Comparison of ENCODE assay signal across 1 cellular context in the genomic region with DNA sequence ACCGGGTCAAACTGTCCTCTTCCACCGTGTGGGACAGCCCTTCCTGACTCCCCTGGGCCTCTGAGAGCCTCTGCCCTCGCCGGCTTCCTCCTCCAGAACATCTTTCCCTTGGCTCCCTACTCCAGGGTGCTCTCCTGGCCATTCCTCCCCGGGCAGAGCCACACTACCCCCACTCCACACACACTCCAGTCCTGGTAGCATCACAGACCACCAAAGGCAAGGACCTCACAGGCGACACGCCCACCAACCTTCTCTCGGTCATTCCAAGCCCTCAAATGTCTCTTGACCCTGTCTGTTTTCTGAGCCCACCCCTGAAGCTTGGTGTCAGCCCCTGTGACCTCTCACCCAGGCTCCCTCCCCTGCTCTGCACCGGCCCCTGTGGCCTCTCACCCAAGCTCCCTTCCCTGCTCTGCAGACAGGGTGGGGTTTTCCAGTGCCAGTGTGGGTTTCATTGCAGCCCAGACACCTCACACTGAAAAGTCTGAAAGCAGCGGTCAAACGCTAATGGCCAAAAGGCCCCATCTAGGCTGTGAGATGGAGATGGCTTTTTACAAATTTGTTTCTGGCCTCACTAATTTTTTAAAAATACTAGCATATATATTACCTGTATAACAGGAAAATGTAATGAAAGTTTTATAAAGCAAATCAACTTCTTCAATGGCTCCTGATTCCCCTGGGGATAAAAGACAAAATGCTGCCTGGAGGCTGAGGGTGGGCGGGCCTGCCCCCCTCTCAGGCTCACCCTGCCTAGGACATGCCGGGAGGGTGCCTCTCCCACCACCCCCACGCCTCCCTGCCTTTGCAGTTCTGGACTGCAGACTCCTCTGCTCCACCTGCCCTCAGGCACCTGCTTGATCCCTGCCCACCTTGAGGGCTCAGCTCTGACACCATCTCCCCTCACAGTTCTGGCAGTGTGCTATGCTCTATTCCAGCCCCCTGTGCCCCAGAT.
TF ChIP-seq lines count a peak whose summit lies in the region.

No MANE protein-coding gene starts in this region.

TF ChIP-seq in GM12878, 131 proteins besides CTCF, POLR2A, EP300 and RAD21:
- TF ChIP-seq HDGF (IDR thresholded peaks at IDR 0.05), result peak; percentile 91
- no peak for TF ChIP-seq LARP7 (IDR thresholded peaks at IDR 0.05)
- TF ChIP-seq RFX5 (IDR thresholded peaks at IDR 0.05; ENCODE audit: low read depth, low read length), result no peak
- TF ChIP-seq, protein P1, sequence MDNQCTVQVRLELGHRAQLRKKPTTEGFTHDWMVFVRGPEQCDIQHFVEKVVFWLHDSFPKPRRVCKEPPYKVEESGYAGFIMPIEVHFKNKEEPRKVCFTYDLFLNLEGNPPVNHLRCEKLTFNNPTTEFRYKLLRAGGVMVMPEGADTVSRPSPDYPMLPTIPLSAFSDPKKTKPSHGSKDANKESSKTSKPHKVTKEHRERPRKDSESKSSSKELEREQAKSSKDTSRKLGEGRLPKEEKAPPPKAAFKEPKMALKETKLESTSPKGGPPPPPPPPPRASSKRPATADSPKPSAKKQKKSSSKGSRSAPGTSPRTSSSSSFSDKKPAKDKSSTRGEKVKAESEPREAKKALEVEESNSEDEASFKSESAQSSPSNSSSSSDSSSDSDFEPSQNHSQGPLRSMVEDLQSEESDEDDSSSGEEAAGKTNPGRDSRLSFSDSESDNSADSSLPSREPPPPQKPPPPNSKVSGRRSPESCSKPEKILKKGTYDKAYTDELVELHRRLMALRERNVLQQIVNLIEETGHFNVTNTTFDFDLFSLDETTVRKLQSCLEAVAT (IDR thresholded peaks at IDR 0.05), result no peak
- no peak for TF ChIP-seq CBX5 (IDR thresholded peaks at IDR 0.05; ENCODE audit: low read depth)
- TF ChIP-seq DPF2 (IDR thresholded peaks at IDR 0.05), result 0 out of 2 replicates have a peak, but pooled peaks have one; percentile 14
- no peak for TF ChIP-seq GATAD2B (conservative IDR thresholded peaks at IDR 0.05; ENCODE audit: low read depth)
- no peak for TF ChIP-seq ZSCAN29 (IDR thresholded peaks at IDR 0.05)
- TF ChIP-seq RCOR1 (conservative IDR thresholded peaks at IDR 0.05; ENCODE audit: low read depth, low read length), result no peak
- no peak for TF ChIP-seq ZNF622 (IDR thresholded peaks at IDR 0.05)
- TF ChIP-seq, protein P2, sequence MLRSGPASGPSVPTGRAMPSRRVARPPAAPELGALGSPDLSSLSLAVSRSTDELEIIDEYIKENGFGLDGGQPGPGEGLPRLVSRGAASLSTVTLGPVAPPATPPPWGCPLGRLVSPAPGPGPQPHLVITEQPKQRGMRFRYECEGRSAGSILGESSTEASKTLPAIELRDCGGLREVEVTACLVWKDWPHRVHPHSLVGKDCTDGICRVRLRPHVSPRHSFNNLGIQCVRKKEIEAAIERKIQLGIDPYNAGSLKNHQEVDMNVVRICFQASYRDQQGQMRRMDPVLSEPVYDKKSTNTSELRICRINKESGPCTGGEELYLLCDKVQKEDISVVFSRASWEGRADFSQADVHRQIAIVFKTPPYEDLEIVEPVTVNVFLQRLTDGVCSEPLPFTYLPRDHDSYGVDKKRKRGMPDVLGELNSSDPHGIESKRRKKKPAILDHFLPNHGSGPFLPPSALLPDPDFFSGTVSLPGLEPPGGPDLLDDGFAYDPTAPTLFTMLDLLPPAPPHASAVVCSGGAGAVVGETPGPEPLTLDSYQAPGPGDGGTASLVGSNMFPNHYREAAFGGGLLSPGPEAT (IDR thresholded peaks at IDR 0.05; ENCODE audit: low read depth), result 0 out of 2 replicates have a peak, but pooled peaks have one; percentile 27
- TF ChIP-seq GABPA (IDR thresholded peaks at IDR 0.05; ENCODE audit: low read depth), result no peak
- peak; percentile 44; the same call in 1 of the 2 replicates for TF ChIP-seq RUNX3 (IDR thresholded peaks at IDR 0.05; ENCODE audit: low read length)
- TF ChIP-seq NR2F1 (conservative IDR thresholded peaks at IDR 0.05), result peak; percentile 88
- TF ChIP-seq TARDBP (IDR thresholded peaks at IDR 0.05; ENCODE audit: borderline replicate concordance), result no peak
- TF ChIP-seq, protein P3, sequence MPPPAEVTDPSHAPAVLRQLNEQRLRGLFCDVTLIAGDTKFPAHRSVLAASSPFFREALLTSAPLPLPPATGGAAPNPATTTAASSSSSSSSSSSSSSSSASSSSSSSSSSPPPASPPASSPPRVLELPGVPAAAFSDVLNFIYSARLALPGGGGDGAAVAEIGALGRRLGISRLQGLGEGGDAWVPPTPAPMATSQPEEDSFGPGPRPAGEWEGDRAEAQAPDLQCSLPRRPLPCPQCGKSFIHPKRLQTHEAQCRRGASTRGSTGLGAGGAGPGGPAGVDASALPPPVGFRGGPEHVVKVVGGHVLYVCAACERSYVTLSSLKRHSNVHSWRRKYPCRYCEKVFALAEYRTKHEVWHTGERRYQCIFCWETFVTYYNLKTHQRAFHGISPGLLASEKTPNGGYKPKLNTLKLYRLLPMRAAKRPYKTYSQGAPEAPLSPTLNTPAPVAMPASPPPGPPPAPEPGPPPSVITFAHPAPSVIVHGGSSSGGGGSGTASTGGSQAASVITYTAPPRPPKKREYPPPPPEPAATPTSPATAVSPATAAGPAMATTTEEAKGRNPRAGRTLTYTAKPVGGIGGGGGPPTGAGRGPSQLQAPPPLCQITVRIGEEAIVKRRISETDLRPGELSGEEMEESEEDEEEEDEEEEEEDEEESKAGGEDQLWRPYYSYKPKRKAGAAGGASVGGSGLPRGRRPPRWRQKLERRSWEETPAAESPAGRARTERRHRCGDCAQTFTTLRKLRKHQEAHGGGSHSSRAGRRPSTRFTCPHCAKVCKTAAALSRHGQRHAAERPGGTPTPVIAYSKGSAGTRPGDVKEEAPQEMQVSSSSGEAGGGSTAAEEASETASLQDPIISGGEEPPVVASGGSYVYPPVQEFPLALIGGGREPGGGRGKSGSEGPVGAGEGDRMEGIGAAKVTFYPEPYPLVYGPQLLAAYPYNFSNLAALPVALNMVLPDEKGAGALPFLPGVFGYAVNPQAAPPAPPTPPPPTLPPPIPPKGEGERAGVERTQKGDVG (CRISPR knock-in tag; IDR thresholded peaks at IDR 0.05), result no peak
- TF ChIP-seq, protein P4, sequence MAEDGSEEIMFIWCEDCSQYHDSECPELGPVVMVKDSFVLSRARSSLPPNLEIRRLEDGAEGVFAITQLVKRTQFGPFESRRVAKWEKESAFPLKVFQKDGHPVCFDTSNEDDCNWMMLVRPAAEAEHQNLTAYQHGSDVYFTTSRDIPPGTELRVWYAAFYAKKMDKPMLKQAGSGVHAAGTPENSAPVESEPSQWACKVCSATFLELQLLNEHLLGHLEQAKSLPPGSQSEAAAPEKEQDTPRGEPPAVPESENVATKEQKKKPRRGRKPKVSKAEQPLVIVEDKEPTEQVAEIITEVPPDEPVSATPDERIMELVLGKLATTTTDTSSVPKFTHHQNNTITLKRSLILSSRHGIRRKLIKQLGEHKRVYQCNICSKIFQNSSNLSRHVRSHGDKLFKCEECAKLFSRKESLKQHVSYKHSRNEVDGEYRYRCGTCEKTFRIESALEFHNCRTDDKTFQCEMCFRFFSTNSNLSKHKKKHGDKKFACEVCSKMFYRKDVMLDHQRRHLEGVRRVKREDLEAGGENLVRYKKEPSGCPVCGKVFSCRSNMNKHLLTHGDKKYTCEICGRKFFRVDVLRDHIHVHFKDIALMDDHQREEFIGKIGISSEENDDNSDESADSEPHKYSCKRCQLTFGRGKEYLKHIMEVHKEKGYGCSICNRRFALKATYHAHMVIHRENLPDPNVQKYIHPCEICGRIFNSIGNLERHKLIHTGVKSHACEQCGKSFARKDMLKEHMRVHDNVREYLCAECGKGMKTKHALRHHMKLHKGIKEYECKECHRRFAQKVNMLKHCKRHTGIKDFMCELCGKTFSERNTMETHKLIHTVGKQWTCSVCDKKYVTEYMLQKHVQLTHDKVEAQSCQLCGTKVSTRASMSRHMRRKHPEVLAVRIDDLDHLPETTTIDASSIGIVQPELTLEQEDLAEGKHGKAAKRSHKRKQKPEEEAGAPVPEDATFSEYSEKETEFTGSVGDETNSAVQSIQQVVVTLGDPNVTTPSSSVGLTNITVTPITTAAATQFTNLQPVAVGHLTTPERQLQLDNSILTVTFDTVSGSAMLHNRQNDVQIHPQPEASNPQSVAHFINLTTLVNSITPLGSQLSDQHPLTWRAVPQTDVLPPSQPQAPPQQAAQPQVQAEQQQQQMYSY (CRISPR knock-in tag; IDR thresholded peaks at IDR 0.05), result no peak
- TF ChIP-seq IKZF1 (conservative IDR thresholded peaks at IDR 0.05), result peak; percentile 44; the same call in 1 of the 2 replicates
- no peak for TF ChIP-seq MYB (IDR thresholded peaks at IDR 0.05; ENCODE audit: borderline replicate concordance, low read depth, low read length)
- TF ChIP-seq, protein P5, sequence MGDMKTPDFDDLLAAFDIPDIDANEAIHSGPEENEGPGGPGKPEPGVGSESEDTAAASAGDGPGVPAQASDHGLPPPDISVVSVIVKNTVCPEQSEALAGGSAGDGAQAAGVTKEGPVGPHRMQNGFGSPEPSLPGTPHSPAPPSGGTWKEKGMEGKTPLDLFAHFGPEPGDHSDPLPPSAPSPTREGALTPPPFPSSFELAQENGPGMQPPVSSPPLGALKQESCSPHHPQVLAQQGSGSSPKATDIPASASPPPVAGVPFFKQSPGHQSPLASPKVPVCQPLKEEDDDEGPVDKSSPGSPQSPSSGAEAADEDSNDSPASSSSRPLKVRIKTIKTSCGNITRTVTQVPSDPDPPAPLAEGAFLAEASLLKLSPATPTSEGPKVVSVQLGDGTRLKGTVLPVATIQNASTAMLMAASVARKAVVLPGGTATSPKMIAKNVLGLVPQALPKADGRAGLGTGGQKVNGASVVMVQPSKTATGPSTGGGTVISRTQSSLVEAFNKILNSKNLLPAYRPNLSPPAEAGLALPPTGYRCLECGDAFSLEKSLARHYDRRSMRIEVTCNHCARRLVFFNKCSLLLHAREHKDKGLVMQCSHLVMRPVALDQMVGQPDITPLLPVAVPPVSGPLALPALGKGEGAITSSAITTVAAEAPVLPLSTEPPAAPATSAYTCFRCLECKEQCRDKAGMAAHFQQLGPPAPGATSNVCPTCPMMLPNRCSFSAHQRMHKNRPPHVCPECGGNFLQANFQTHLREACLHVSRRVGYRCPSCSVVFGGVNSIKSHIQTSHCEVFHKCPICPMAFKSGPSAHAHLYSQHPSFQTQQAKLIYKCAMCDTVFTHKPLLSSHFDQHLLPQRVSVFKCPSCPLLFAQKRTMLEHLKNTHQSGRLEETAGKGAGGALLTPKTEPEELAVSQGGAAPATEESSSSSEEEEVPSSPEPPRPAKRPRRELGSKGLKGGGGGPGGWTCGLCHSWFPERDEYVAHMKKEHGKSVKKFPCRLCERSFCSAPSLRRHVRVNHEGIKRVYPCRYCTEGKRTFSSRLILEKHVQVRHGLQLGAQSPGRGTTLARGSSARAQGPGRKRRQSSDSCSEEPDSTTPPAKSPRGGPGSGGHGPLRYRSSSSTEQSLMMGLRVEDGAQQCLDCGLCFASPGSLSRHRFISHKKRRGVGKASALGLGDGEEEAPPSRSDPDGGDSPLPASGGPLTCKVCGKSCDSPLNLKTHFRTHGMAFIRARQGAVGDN (IDR thresholded peaks at IDR 0.05), result peak; percentile 52; the same call in 1 of the 2 replicates
- peak; percentile 85 for TF ChIP-seq MEF2B (IDR thresholded peaks at IDR 0.05; ENCODE audit: partially characterized antibody, poor library complexity, severe bottlenecking)
- peak; percentile 70 for TF ChIP-seq NR2C1 (IDR thresholded peaks at IDR 0.05)
- no peak for TF ChIP-seq CBFB (IDR thresholded peaks at IDR 0.05; ENCODE audit: low read depth)
- TF ChIP-seq TCF12 (IDR thresholded peaks at IDR 0.05; ENCODE audit: low read depth, low read length), result no peak
- no peak for TF ChIP-seq SREBF1 (IDR thresholded peaks at IDR 0.05; ENCODE audit: low read length)
